Comparison of ENCODE assay signal across 9 cellular contexts in genomic region chr13:68905186-68905585, GRCh38.
"Had no signal": no experiment of that assay in that cellular context is flagged by ENCODE, and none has a peak within 500 bp of the region (broad histone marks: within the 10 kb centered on the region; RNA-seq: fewer than 3 reads in every experiment).

No MANE protein-coding gene starts in this region.

- H3K27ac ChIP-seq: GM23248 had no signal

- H3K4me2 ChIP-seq: GM23338 had no signal

- DNase-seq: GM23248, GOT3, H7, H9, HCEC 1CT, HFFc6 had no signal

- H2AFZ ChIP-seq: GM23248, GM23338 had no signal

- H3K9ac ChIP-seq: GM23248 had no signal

- H3K4me3 ChIP-seq: GM23248, GM23338, HAP-1 had no signal

- H3K9me3 ChIP-seq: HAP-1 had no signal

- ATAC-seq: GM23338, HCT116 had no signal

- H3K36me3 ChIP-seq: HAP-1 had no signal

- H3K4me1 ChIP-seq: HAP-1 had no signal
